ENCODE assay signal across 10 cellular contexts in the genomic region with DNA sequence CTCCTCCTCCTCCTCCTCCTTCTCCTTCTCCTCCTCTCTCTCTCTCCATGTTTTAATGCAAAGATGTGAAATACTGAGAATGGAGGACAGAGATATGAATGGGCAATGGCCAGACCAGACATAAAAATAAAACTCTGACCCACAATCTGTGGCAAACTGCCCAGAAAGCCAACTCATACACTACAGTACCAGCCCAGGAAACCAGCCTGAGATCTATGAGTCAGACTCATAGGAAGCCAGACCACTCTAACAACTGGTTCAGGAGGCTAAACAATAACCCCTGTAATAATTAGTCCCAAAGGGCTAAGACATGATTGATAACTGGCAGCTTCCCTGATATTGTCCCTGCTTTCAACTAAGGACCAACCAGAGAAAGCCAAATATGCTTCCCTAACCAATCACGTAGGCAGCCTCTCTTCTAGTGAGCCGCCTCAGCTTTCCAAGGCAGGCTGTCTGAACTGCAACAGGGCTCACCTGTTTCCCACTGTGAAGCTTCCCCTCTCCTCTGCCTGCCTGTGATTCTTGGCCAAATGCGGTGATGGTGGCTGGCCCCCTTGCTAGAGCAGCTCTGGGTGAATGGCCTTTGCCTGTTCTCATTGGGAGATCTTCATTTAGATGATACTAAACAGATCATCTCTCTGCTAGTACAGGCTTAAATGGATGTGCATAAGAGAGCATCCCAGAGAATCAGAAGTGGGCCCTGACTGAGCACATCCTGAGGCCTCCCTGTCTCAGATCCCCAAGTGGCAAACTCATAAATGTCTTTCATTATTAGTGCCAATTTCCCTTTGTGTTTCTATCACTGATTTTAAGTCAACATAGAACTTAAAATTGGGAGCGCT.
DNase-seq lines count a peak whose midpoint lies in the region; ATAC-seq and TF ChIP-seq lines count a peak whose summit lies in the region.
"Had no signal": no experiment of that assay in that cellular context is flagged by ENCODE, and none has a peak within 500 bp of the region (broad histone marks: within the 10 kb centered on the region; RNA-seq: fewer than 3 reads in every experiment).

No MANE protein-coding gene starts in this region.

- peak overlapping the region; percentile 52 for H3K27ac ChIP-seq in Panc1 (ENCODE audit: low read length)

- no peaks in the 10 kb centered on the region for H3K36me3 ChIP-seq in Panc1 (ENCODE audit: control insufficient read depth, insufficient read depth, low read length)

- DNase-seq in Panc1 (ENCODE audit: low read depth, low spot score) = peak; percentile 93
- peak; percentile 98 for DNase-seq in fibroblast of the aortic adventitia (ENCODE audit: low read depth)
- peak; percentile 98 for DNase-seq in skeletal muscle cell (ENCODE audit: low read depth)
- DNase-seq in stimulated activated naive CD8-positive, alpha-beta T cell treated with anti-CD3 and anti-CD28 coated beads, Interleukin-15, Interleukin-2, amounts not matched to agents 100 U/mL and 50 U/mL, for 24 hours = no peak
- DNase-seq: activated naive CD4-positive, alpha-beta T cell treated with anti-CD3 and anti-CD28 coated beads, Interleukin-2, amount 50 U/mL, for 16 hours; NCI-H524 treated with DMSO at 0.1 percent for 48 hours had no signal

- in situ Hi-C loops in Panc1 (cut with HindIII; ENCODE audit: low pct_unique_long_range_greater_than_20kb, low sequenced_read_pairs) = no loop called here

- ATAC-seq in GM19463 (IDR thresholded peaks at IDR 0.05; ENCODE audit: unreplicated experiment) = peak; percentile 87
- ATAC-seq in Panc1 = peak; percentile 97
- no peak for ATAC-seq in HG02678 (IDR thresholded peaks at IDR 0.05; ENCODE audit: unreplicated experiment)
- ATAC-seq in HG02763 (IDR thresholded peaks at IDR 0.05; ENCODE audit: unreplicated experiment) = no peak
- ATAC-seq in stimulated activated naive CD8-positive, alpha-beta T cell treated with anti-CD3 and anti-CD28 coated beads, Interleukin-15, Interleukin-2, amounts not matched to agents 100 U/mL and 50 U/mL, for 24 hours = no peak
- ATAC-seq in GM19023 (IDR thresholded peaks at IDR 0.05; ENCODE audit: unreplicated experiment) = no peak

- 0 out of 2 replicates have a peak, but pooled peaks cover 7% of the 10 kb centered on the region for H3K9me3 ChIP-seq in Panc1 (ENCODE audit: control insufficient read depth, insufficient read depth, low read depth, low read length)

- no peak for TF ChIP-seq CTCF in Panc1 (IDR thresholded peaks at IDR 0.05)
- TF ChIP-seq CTCF in fibroblast of the aortic adventitia (IDR thresholded peaks at IDR 0.05; ENCODE audit: insufficient read depth, low read length) = no peak

- H3K4me1 ChIP-seq in Panc1 (ENCODE audit: control insufficient read depth, insufficient read depth, low read length) = peaks cover 10% of the 10 kb centered on the region; the same call in 1 of the 2 replicates

- H3K4me3 ChIP-seq in Panc1 (ENCODE audit: low read depth in 2 of 2, low read length in 2 of 2) (no peak overlapping the region), fibroblast of the aortic adventitia (ENCODE audit: low read depth, low read length) (no peak overlapping the region), skeletal muscle cell (ENCODE audit: low read depth, low read length) (no peak overlapping the region)

- H3K27me3 ChIP-seq in Panc1 (ENCODE audit: control insufficient read depth, insufficient read depth, low read length) = no peaks in the 10 kb centered on the region

- intact Hi-C loops in Panc1 (cut with micrococcal nuclease; ENCODE audit: unreplicated experiment) = no loop called here

- BruUV-seq in Panc1 (replicated peaks; lab: Mats Ljungman, UMichigan) = no TSS peak

- CTCF ChIA-PET in Panc1 (lab: Charles Lee) = no interaction called here

- POLR2A ChIA-PET in Panc1 (lab: Charles Lee) = no interaction called here

Comparison
In these comparisons a context has a peak if more than half of its experiments do, and no peak if none do; other contexts are left out.
1. ATAC-seq: peak in GM19463 (single experiment) and Panc1 (single experiment); none in HG02678 (single experiment), HG02763 (single experiment), stimulated activated naive CD8-positive, alpha-beta T cell treated with anti-CD3 and anti-CD28 coated beads, Interleukin-15, Interleukin-2, amounts not matched to agents 100 U/mL and 50 U/mL, for 24 hours (single experiment) and GM19023 (single experiment).